ENCODE assay signal across 3 cellular contexts in the genomic region with DNA sequence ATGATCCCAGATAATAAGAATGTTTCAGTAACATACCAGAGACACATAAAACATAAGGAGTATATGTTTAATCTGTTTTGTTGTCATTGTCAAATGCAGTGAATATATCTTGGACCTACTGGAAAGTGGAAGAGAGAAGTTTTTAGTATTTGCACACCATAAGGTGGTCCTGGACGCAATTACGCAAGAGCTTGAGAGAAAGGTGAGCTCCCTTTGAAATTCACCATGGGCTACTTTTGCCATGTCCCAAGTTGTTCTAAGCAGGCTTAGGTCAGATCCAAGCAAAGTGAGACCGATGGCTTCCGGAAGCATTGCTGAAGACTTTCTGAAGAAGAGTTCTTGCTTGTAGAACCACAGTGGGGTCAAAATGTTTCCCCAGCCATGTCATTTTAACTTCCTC.
A peak's percentile ranks its signal among the peaks of the same experiment; 100 is the strongest.
TF ChIP-seq lines count a peak whose summit lies in the region.

No MANE protein-coding gene starts in this region.

TF ChIP-seq in A549, 52 proteins besides CTCF, POLR2A, EP300 and RAD21:
- peak; percentile 26 to 62; a peak in 2 of 4 replicates for TF ChIP-seq CEBPB (IDR thresholded peaks at IDR 0.05)
- TF ChIP-seq, protein P1, sequence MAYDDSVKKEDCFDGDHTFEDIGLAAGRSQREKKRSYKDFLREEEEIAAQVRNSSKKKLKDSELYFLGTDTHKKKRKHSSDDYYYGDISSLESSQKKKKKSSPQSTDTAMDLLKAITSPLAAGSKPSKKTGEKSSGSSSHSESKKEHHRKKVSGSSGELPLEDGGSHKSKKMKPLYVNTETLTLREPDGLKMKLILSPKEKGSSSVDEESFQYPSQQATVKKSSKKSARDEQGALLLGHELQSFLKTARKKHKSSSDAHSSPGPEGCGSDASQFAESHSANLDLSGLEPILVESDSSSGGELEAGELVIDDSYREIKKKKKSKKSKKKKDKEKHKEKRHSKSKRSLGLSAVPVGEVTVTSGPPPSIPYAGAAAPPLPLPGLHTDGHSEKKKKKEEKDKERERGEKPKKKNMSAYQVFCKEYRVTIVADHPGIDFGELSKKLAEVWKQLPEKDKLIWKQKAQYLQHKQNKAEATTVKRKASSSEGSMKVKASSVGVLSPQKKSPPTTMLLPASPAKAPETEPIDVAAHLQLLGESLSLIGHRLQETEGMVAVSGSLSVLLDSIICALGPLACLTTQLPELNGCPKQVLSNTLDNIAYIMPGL (CRISPR knock-in tag; IDR thresholded peaks at IDR 0.05; ENCODE audit: borderline replicate concordance) = no peak
- no peak for TF ChIP-seq CHD4 (IDR thresholded peaks at IDR 0.05; ENCODE audit: borderline replicate concordance)

TF ChIP-seq in IMR-90, 13 proteins besides CTCF, POLR2A, EP300 and RAD21:
- no peak for TF ChIP-seq MAZ (IDR thresholded peaks at IDR 0.05; ENCODE audit: borderline replicate concordance, low read depth, low read length)
- peak; percentile 73 for TF ChIP-seq CEBPB (IDR thresholded peaks at IDR 0.05; ENCODE audit: low read depth, low read length)

TF ChIP-seq in H1, 55 proteins besides CTCF, POLR2A, EP300 and RAD21:
- no peak for TF ChIP-seq HDAC6 (IDR thresholded peaks at IDR 0.05; ENCODE audit: low read depth, low read length)
- TF ChIP-seq CEBPB (IDR thresholded peaks at IDR 0.05; ENCODE audit: low read depth, low read length) = peak; percentile 67; the same call in 1 of the 2 replicates
